In genomic region chr22:36367066-36367465, GRCh38 we compare ENCODE assay signal across 11 cellular contexts. TPM values are rescaled to one million over a fixed set of nuclear protein-coding genes. Genes with fewer than 3 reads are reported as not detected.
DNase-seq lines count a peak whose midpoint lies in the region; ATAC-seq and TF ChIP-seq lines count a peak whose summit lies in the region.
"Had no signal": no experiment of that assay in that cellular context is flagged by ENCODE, and none has a peak within 500 bp of the region (broad histone marks: within the 10 kb centered on the region; RNA-seq: fewer than 3 reads in every experiment).

No MANE protein-coding gene starts in this region.

- CTCF ChIA-PET in CD8-positive, alpha-beta memory T cell (lab: Charles Lee): interaction anchor here (1.3 to 3.3 kb wide), 8 partner anchors 9 to 104 kb away, joined by 3 to 22 read pairs (median 4); partner anchors contain the start of gene MYH9
- CTCF ChIA-PET in activated CD8-positive, alpha-beta T cell treated with anti-CD3 and anti-CD28 coated beads for 36 hours (lab: Charles Lee): interaction anchor here (0.7 to 2.3 kb wide), 7 partner anchors 11 to 89 kb away, joined by 3 to 10 read pairs (median 4); no protein-coding TSS in a partner anchor

- H3K27ac ChIP-seq in CD8-positive, alpha-beta memory T cell (ENCODE audit: low read depth, low read length): peak overlapping the region; percentile 73
- H3K27ac ChIP-seq in left ventricle myocardium inferior (replicated peaks) (peak overlapping the region; percentile 100), prostate gland (peak overlapping the region; percentile 91 to 96)

- no peaks in the 10 kb centered on the region for H3K27me3 ChIP-seq in CD8-positive, alpha-beta memory T cell (ENCODE audit: insufficient read depth, low read length, poor library complexity, severe bottlenecking)
- H3K27me3 ChIP-seq in left ventricle myocardium inferior (ENCODE audit: low read depth) (no peaks in the 10 kb centered on the region), prostate gland (replicated peaks; ENCODE audit: insufficient read depth) (no peaks in the 10 kb centered on the region)

- no peak for ATAC-seq in activated CD8-positive, alpha-beta T cell treated with anti-CD3 and anti-CD28 coated beads for 36 hours
- ATAC-seq: activated CD4-positive, CD25-positive, alpha-beta regulatory T cell treated with anti-CD3 and anti-CD28 coated beads, Interleukin-2, amount 50 U/mL, for 24 hours had no signal

- H3K9me3 Mint-ChIP-seq in CD8-positive, alpha-beta memory T cell: no peaks in the 10 kb centered on the region
- H3K9me3 Mint-ChIP-seq in activated CD8-positive, alpha-beta T cell treated with anti-CD3 and anti-CD28 coated beads for 36 hours: no peaks in the 10 kb centered on the region

- POLR2A ChIA-PET in CD8-positive, alpha-beta memory T cell (lab: Charles Lee): interaction anchor here (0.7 to 1.5 kb wide), 6 partner anchors 10 to 18 kb away, joined by 3 to 4 read pairs (median 3); no protein-coding TSS in a partner anchor
- POLR2A ChIA-PET in activated CD8-positive, alpha-beta T cell treated with anti-CD3 and anti-CD28 coated beads for 36 hours (lab: Charles Lee): interaction anchor here (1.1 to 42.1 kb wide), 4 partner anchors 9 to 26 kb away, joined by 5 to 1125 read pairs (median 40); no protein-coding TSS in a partner anchor

- DNase-seq in CD8-positive, alpha-beta memory T cell: no peak
- DNase-seq in activated CD8-positive, alpha-beta T cell treated with anti-CD3 and anti-CD28 coated beads for 36 hours: no peak
- DNase-seq in left ventricle myocardium inferior: no peak
- DNase-seq in prostate gland (ENCODE audit: low spot score): no peak
- DNase-seq in COLO829 (ENCODE audit: low spot score): no peak
- DNase-seq in amniotic stem cell (lab: John Stamatoyannopoulos, UW): no peak
- DNase-seq in hepatic stellate cell (ENCODE audit: low spot score): no peak
- DNase-seq in DMS79 (lab: John Stamatoyannopoulos, UW): no peak
- DNase-seq: effector CD4-positive, alpha-beta T cell; NCI-H510A had no signal

- peaks cover 14% of the 10 kb centered on the region for H3K36me3 ChIP-seq in CD8-positive, alpha-beta memory T cell (ENCODE audit: insufficient read depth, low read length)
- H3K36me3 ChIP-seq in left ventricle myocardium inferior (peaks cover 5% of the 10 kb centered on the region), prostate gland (no peaks in the 10 kb centered on the region)

- peaks cover 100% of the 10 kb centered on the region for H3K4me1 ChIP-seq in CD8-positive, alpha-beta memory T cell (ENCODE audit: insufficient read depth, low read length)
- H3K4me1 ChIP-seq in left ventricle myocardium inferior: peaks cover 100% of the 10 kb centered on the region
- H3K4me1 ChIP-seq in prostate gland (replicated peaks): peaks cover 74% of the 10 kb centered on the region

- peak overlapping the region; percentile 23 for H3K4me3 ChIP-seq in CD8-positive, alpha-beta memory T cell (ENCODE audit: low read length)
- H3K4me3 ChIP-seq in left ventricle myocardium inferior (peak overlapping the region; percentile 58), prostate gland (no peak overlapping the region)

- H3K36me3 Mint-ChIP-seq in CD8-positive, alpha-beta memory T cell: peaks cover 4 to 53% (median 7%) of the 10 kb centered on the region in 3 donors
- H3K36me3 Mint-ChIP-seq in activated CD8-positive, alpha-beta T cell treated with anti-CD3 and anti-CD28 coated beads for 36 hours (ENCODE audit: low read depth): peaks cover 61% of the 10 kb centered on the region

- peak overlapping the region; percentile 93 to 99 (median 94) for H3K27ac Mint-ChIP-seq in CD8-positive, alpha-beta memory T cell
- peak overlapping the region; percentile 98 for H3K27ac Mint-ChIP-seq in activated CD8-positive, alpha-beta T cell treated with anti-CD3 and anti-CD28 coated beads for 36 hours

- H3K9me3 ChIP-seq in CD8-positive, alpha-beta memory T cell (ENCODE audit: low read length): no peaks in the 10 kb centered on the region
- H3K9me3 ChIP-seq in left ventricle myocardium inferior (replicated peaks) (no peaks in the 10 kb centered on the region), prostate gland (no peaks in the 10 kb centered on the region)

- TF ChIP-seq CTCF in activated CD8-positive, alpha-beta T cell treated with anti-CD3 and anti-CD28 coated beads for 36 hours (IDR thresholded peaks at IDR 0.05): no peak
- no peak for TF ChIP-seq CTCF in left ventricle myocardium inferior (IDR thresholded peaks at IDR 0.05; ENCODE audit: borderline replicate concordance)
- no peak for TF ChIP-seq CTCF in prostate gland (IDR thresholded peaks at IDR 0.05)

- WGBS in prostate gland: 59% methylated on average over 11 of the region's 11 CpGs

- intact Hi-C loops in activated CD8-positive, alpha-beta T cell treated with anti-CD3 and anti-CD28 coated beads for 36 hours (cut with micrococcal nuclease): loop anchor here (5.0 kb wide), 1 partner anchor 85 kb away; no protein-coding TSS in a partner anchor
- intact Hi-C loops in left ventricle myocardium inferior (cut with micrococcal nuclease) (no loop called here), prostate gland (cut with DNase I) (loop anchor here (5.0 kb wide), 2 partner anchors 35 to 100 kb away; no protein-coding TSS in a partner anchor)

- H3K27me3 Mint-ChIP-seq in CD8-positive, alpha-beta memory T cell: peaks cover 0 to 6% of the 10 kb centered on the region in 2 donors
- H3K27me3 Mint-ChIP-seq in activated CD8-positive, alpha-beta T cell treated with anti-CD3 and anti-CD28 coated beads for 36 hours: no peaks in the 10 kb centered on the region

- peak overlapping the region; percentile 65 to 96 (median 89) for H3K4me3 Mint-ChIP-seq in CD8-positive, alpha-beta memory T cell
- H3K4me3 Mint-ChIP-seq in activated CD8-positive, alpha-beta T cell treated with anti-CD3 and anti-CD28 coated beads for 36 hours: peak overlapping the region; percentile 69

- no peak for TF ChIP-seq POLR2A in prostate gland (IDR thresholded peaks at IDR 0.05)

- H3K4me1 Mint-ChIP-seq in CD8-positive, alpha-beta memory T cell: peaks cover 91 to 100% (median 100%) of the 10 kb centered on the region in 3 donors
- peaks cover 95% of the 10 kb centered on the region for H3K4me1 Mint-ChIP-seq in activated CD8-positive, alpha-beta T cell treated with anti-CD3 and anti-CD28 coated beads for 36 hours (ENCODE audit: low read depth)

RNA-seq across cellular contexts. Expression of gene MYH9, which starts 20.7 kb away (rescaled TPM):
- total RNA-seq in CD8-positive, alpha-beta memory T cell: 100 to 1,000 TPM; 680 to 684 TPM
- 425 TPM for polyA plus RNA-seq in CD8-positive, alpha-beta memory T cell
- 100 to 1,000 TPM; 624 to 679 TPM for total RNA-seq in activated CD8-positive, alpha-beta T cell treated with anti-CD3 and anti-CD28 coated beads for 36 hours
- total RNA-seq in left ventricle myocardium inferior (150 TPM), prostate gland (100 to 1,000 TPM; 295 to 329 TPM)

Comparison
In these comparisons a context has a peak if more than half of its experiments do, and no peak if none do; other contexts are left out.
1. H3K4me3 ChIP-seq: peak in CD8-positive, alpha-beta memory T cell (single experiment) and left ventricle myocardium inferior (single experiment); none in prostate gland (0 of 2).
2. Peak in every context shown above with its lines, with median percentiles within 50 percentile points of each other: H3K27ac ChIP-seq.